1 cellular context compared by ENCODE assay signal in the genomic region with DNA sequence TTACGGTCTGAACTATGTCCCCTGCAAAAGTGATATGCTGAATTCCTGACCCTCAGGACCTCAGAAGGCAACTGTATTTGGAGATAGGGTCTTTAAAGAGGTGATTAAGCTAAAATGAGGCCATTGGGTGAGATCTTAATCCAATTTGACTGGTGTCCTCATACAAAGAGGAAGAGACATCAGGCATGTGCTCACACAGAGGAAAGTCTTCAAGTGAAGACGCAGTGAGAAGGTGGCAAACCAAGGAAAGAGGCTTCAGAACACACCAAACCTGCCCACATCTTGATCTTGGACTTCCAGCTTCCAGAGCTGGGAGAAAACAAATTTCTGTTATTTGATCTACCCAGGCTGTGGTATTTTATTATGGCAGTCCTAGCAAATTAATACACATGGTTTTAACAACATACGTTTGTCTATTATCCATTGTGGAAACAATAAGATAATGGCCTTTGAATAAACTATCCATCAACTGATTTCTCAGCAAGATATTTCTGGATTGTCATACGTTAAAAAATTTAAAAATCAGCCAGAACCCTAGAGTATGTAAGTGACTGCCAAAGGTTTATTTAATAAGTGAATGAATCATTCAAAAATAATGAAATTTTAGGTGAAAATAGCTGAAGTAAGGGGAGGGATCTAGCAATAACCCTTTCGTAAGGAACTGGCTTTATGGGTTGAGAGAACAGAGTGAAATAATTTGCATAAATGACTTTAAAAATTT.
TF ChIP-seq lines count a peak whose summit lies in the region.

No MANE protein-coding gene starts in this region.

TF ChIP-seq in IMR-90, 13 proteins besides CTCF, POLR2A, EP300 and RAD21:
- TF ChIP-seq MXI1 (IDR thresholded peaks at IDR 0.05; ENCODE audit: borderline replicate concordance, low read depth, low read length) (no peak), FOS (IDR thresholded peaks at IDR 0.05; ENCODE audit: low read depth, low read length) (no peak), SMC3 (IDR thresholded peaks at IDR 0.05; ENCODE audit: low read depth, low read length) (no peak), NFE2L2 (IDR thresholded peaks at IDR 0.05; ENCODE audit: low read depth, low read length) (no peak), CEBPB (IDR thresholded peaks at IDR 0.05; ENCODE audit: low read depth, low read length) (no peak), BHLHE40 (IDR thresholded peaks at IDR 0.05; ENCODE audit: low read depth, low read length) (no peak), CHD1 (IDR thresholded peaks at IDR 0.05; ENCODE audit: low read depth, low read length) (no peak), RCOR1 (IDR thresholded peaks at IDR 0.05; ENCODE audit: insufficient replicate concordance, low read length) (no peak), RFX5 (IDR thresholded peaks at IDR 0.05; ENCODE audit: low read depth, low read length) (no peak), MAZ (IDR thresholded peaks at IDR 0.05; ENCODE audit: borderline replicate concordance, low read depth, low read length) (no peak), MAFK (IDR thresholded peaks at IDR 0.05; ENCODE audit: low read depth, low read length) (no peak)
- TF ChIP-seq, protein P1, sequence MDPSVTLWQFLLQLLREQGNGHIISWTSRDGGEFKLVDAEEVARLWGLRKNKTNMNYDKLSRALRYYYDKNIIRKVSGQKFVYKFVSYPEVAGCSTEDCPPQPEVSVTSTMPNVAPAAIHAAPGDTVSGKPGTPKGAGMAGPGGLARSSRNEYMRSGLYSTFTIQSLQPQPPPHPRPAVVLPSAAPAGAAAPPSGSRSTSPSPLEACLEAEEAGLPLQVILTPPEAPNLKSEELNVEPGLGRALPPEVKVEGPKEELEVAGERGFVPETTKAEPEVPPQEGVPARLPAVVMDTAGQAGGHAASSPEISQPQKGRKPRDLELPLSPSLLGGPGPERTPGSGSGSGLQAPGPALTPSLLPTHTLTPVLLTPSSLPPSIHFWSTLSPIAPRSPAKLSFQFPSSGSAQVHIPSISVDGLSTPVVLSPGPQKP (IDR thresholded peaks at IDR 0.05; ENCODE audit: borderline replicate concordance, low read depth, low read length): no peak
- TF ChIP-seq, protein P2, sequence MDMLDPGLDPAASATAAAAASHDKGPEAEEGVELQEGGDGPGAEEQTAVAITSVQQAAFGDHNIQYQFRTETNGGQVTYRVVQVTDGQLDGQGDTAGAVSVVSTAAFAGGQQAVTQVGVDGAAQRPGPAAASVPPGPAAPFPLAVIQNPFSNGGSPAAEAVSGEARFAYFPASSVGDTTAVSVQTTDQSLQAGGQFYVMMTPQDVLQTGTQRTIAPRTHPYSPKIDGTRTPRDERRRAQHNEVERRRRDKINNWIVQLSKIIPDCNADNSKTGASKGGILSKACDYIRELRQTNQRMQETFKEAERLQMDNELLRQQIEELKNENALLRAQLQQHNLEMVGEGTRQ (IDR thresholded peaks at IDR 0.05; ENCODE audit: low read depth, low read length): no peak
